ENCODE assay signal across 15 cellular contexts in the genomic region with DNA sequence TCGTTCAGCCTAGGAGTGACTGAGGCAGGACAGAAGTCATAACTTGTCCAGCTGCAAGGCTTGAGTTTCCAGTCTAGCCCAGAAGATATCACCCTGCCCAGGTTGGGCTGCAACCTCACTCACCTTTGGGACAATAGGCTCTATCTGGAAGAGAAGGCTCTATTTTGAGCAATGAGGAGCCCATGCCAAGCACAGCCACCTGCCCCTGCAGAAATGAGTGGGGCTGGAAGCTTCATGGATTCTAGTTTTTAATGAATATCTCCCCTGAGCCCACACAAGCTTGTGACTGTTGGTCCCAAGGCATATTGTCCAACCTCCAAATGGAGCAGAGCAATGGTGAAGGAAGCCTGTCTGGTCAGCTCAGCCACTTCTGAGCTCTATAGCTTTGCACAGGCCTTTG.
"Had no signal": no experiment of that assay in that cellular context is flagged by ENCODE, and none has a peak within 500 bp of the region (broad histone marks: within the 10 kb centered on the region; RNA-seq: fewer than 3 reads in every experiment).

No MANE protein-coding gene starts in this region.

- H3K27ac ChIP-seq: coronary artery, heart left ventricle, ovary, right atrium auricular region, sigmoid colon had no signal

- DNase-seq: effector CD4-positive, alpha-beta T cell; endodermal cell; heart left ventricle; hypothalamus; mammary epithelial cell; natural killer cell; nucleus accumbens; ovary; sigmoid colon; stimulated activated CD4-positive, alpha-beta T cell treated with anti-CD3 and anti-CD28 coated beads, Interleukin-2, amount 100 ng/mL, for 24 hours; stimulated activated CD4-positive, alpha-beta T cell treated with anti-CD3 and anti-CD28 coated beads, Interleukin-4, amount 100 ng/mL, for 4 hours; stimulated activated naive CD4-positive, alpha-beta T cell treated with Interleukin-2 at 50 U/mL for 16 hours had no signal

- H3K4me1 Mint-ChIP-seq: endodermal cell, natural killer cell had no signal

- H3K36me3 Mint-ChIP-seq: natural killer cell had no signal

- H3K27ac Mint-ChIP-seq: endodermal cell, natural killer cell had no signal

- H3K4me3 Mint-ChIP-seq: natural killer cell, neural crest cell had no signal

- H3K9me3 Mint-ChIP-seq: natural killer cell, neural crest cell had no signal

- ATAC-seq: heart left ventricle, natural killer cell had no signal
